1 cellular context compared by ENCODE assay signal in genomic region chr3:146638718-146639117, GRCh38.
TF ChIP-seq lines count a peak whose summit lies in the region.

No MANE protein-coding gene starts in this region.

TF ChIP-seq in IMR-90, 13 proteins besides CTCF, POLR2A, EP300 and RAD21 (continued from another document):
- TF ChIP-seq USF2 (IDR thresholded peaks at IDR 0.05; ENCODE audit: low read depth, low read length) (no peak), SMC3 (IDR thresholded peaks at IDR 0.05; ENCODE audit: low read depth, low read length) (no peak; the same call in 1 of the 2 replicates), MAFK (IDR thresholded peaks at IDR 0.05; ENCODE audit: low read depth, low read length) (no peak), BHLHE40 (IDR thresholded peaks at IDR 0.05; ENCODE audit: low read depth, low read length) (no peak), MXI1 (IDR thresholded peaks at IDR 0.05; ENCODE audit: borderline replicate concordance, low read depth, low read length) (no peak), RFX5 (IDR thresholded peaks at IDR 0.05; ENCODE audit: low read depth, low read length) (no peak)
